Comparison of ENCODE assay signal across 8 cellular contexts in genomic region chr12:92139634-92140555, GRCh38. TPM values are rescaled to one million over a fixed set of nuclear protein-coding genes. Genes with fewer than 3 reads are reported as not detected.
DNase-seq lines count a peak whose midpoint lies in the region; ATAC-seq, FAIRE-seq and TF ChIP-seq lines count a peak whose summit lies in the region.

No MANE protein-coding gene starts in this region.

- FAIRE-seq in HepG2 (lab: Jason Lieb, UNC): no peak

- H3K4me1 ChIP-seq in cardiac muscle cell (ENCODE audit: low read depth) (peaks cover 40% of the 10 kb centered on the region), HepG2 (ENCODE audit: insufficient read depth, low read length) (peaks cover 82% of the 10 kb centered on the region), upper lobe of left lung (peaks cover 27 to 37% (median 29%) of the 10 kb centered on the region in 4 donors)

- no peak overlapping the region for H3K9ac ChIP-seq in HepG2 (ENCODE audit: insufficient read depth, low read depth, low read length)

- peaks cover 44% of the 10 kb centered on the region for H4K20me1 ChIP-seq in HepG2 (ENCODE audit: insufficient read depth, low read length)

- CTCF ChIA-PET in HepG2 (lab: Yijun Ruan, JAX; ENCODE audit: low intra/inter-chr PET ratio, low total read pairs): no interaction called here

- H3K4me2 ChIP-seq in HepG2 (ENCODE audit: low read depth, low read length): peak overlapping the region; percentile 79

- peaks cover 57% of the 10 kb centered on the region for H3K4me1 Mint-ChIP-seq in activated naive CD8-positive, alpha-beta T cell (ENCODE audit: low read depth)

- H3K27ac ChIP-seq in cardiac muscle cell (peak overlapping the region; percentile 99), HepG2 (ENCODE audit: extremely low read length, insufficient read depth, low read length) (no peak overlapping the region), upper lobe of left lung (peak overlapping the region; percentile 98 to 100 (median 99))

- H3K79me2 ChIP-seq in HepG2 (ENCODE audit: insufficient read depth, low read length): peaks cover 61% of the 10 kb centered on the region

- POLR2A ChIA-PET in HepG2 (lab: Yijun Ruan, JAX): no interaction called here

- 94% methylated on average over 4 of the region's 4 CpGs for WGBS in HepG2 (ENCODE audit: low lambda C conversion rate)
- 24 to 27% methylated on average over 4 of the region's 4 CpGs for WGBS in upper lobe of left lung, 2 donors

- ATAC-seq in left cardiac atrium (no peak), HepG2 (no peak), upper lobe of left lung (ENCODE audit: low FRiP score in 2 of 2) (no peak)

- no peak overlapping the region for H2AFZ ChIP-seq in HepG2 (ENCODE audit: low read length)

- no peaks in the 10 kb centered on the region for H3K27me3 Mint-ChIP-seq in activated naive CD8-positive, alpha-beta T cell

- TF ChIP-seq EP300 in HepG2 (IDR thresholded peaks at IDR 0.05; ENCODE audit: low read depth in 2 of 2, low read length in 2 of 2) (no peak), HepG2 (CRISPR knock-in tag; IDR thresholded peaks at IDR 0.05; ENCODE audit: borderline replicate concordance) (no peak), upper lobe of left lung (IDR thresholded peaks at IDR 0.05) (no peak)

- TF ChIP-seq RAD21 in HepG2 (CRISPR knock-in tag; IDR thresholded peaks at IDR 0.05): no peak

- TF ChIP-seq POLR2A in HepG2 (IDR thresholded peaks at IDR 0.05; ENCODE audit: insufficient read depth in 1 of 2, low read depth in 2 of 2, low read length in 2 of 2) (no peak), upper lobe of left lung (IDR thresholded peaks at IDR 0.05) (peak in 1 of 4 donors; percentile 30)

- intact Hi-C loops in left cardiac atrium (cut with DNase I): loop anchor here (5.0 to 10.0 kb wide), 5 partner anchors 138 to 755 kb away; no protein-coding TSS in a partner anchor
- intact Hi-C loops in HepG2 (cut with micrococcal nuclease; ENCODE audit: unreplicated experiment): loop anchor here (5.0 to 10.0 kb wide), 3 partner anchors 105 to 362 kb away; no protein-coding TSS in a partner anchor

- DNase-seq in cardiac muscle cell (ENCODE audit: low read depth in 1 of 2, low spot score in 1 of 2): no peak
- no peak for DNase-seq in left cardiac atrium
- no peak for DNase-seq in HepG2 (ENCODE audit: low spot score)
- DNase-seq in upper lobe of left lung: no peak
- no peak for DNase-seq in stimulated activated CD4-positive, alpha-beta T cell treated with anti-CD3 and anti-CD28 coated beads, Interleukin-2, amount 100 ng/mL, for 24 hours
- DNase-seq in SKM-1 (lab: John Stamatoyannopoulos, UW; ENCODE audit: unreplicated experiment): no peak
- DNase-seq in iPS-NIHi11 (ENCODE audit: low spot score): no peak

- H3K36me3 ChIP-seq in cardiac muscle cell (peaks cover 17% of the 10 kb centered on the region), HepG2 (replicated peaks in 1 of 2; ENCODE audit: control insufficient read depth in 1 of 2, insufficient read depth in 2 of 2, low read length in 2 of 2) (no peaks in the 10 kb centered on the region), upper lobe of left lung (peaks cover 0 to 31% (median 2%) of the 10 kb centered on the region in 4 donors)

- H3K9me3 ChIP-seq in cardiac muscle cell (ENCODE audit: low read depth): no peaks in the 10 kb centered on the region
- H3K9me3 ChIP-seq in HepG2 (ENCODE audit: low read length): no peaks in the 10 kb centered on the region
- no peaks in the 10 kb centered on the region for H3K9me3 ChIP-seq in upper lobe of left lung

- peak overlapping the region; percentile 93 for H3K4me3 Mint-ChIP-seq in activated naive CD8-positive, alpha-beta T cell

- H3K36me3 Mint-ChIP-seq in activated naive CD8-positive, alpha-beta T cell: peaks cover 32% of the 10 kb centered on the region

- in situ Hi-C loops in HepG2 (cut with HindIII; ENCODE audit: extremely low pct_ligation_motif_present, low pct_unique_long_range_greater_than_20kb): loop anchor here (10.0 kb wide), 1 partner anchor 325 kb away; no protein-coding TSS in a partner anchor

- TF ChIP-seq CTCF in cardiac muscle cell (IDR thresholded peaks at IDR 0.05; ENCODE audit: low read depth, low read length): no peak
- no peak for TF ChIP-seq CTCF in HepG2 (CRISPR knock-in tag; IDR thresholded peaks at IDR 0.05)
- TF ChIP-seq CTCF in upper lobe of left lung (IDR thresholded peaks at IDR 0.05): no peak

- no TSS peak for BruUV-seq in HepG2 (replicated peaks; lab: Mats Ljungman, UMichigan)

- peak overlapping the region; percentile 96 for H3K27ac Mint-ChIP-seq in activated naive CD8-positive, alpha-beta T cell

- peak overlapping the region; percentile 99 for H3K4me3 ChIP-seq in cardiac muscle cell
- peak overlapping the region in 1 of 3 experiments; percentile 18; a peak in 1 of 6 replicates for H3K4me3 ChIP-seq in HepG2 (replicated peaks in 1 of 3; ENCODE audit: insufficient read depth in 1 of 3, low read depth in 2 of 3, low read length in 3 of 3)
- peak overlapping the region; percentile 44 to 87 (median 78) for H3K4me3 ChIP-seq in upper lobe of left lung

- no peaks in the 10 kb centered on the region for H3K27me3 ChIP-seq in cardiac muscle cell
- no peaks in the 10 kb centered on the region; a peak in 1 of 5 replicates for H3K27me3 ChIP-seq in HepG2 (ENCODE audit: control insufficient read depth in 1 of 2, insufficient read depth in 2 of 2, low read length in 2 of 2)
- H3K27me3 ChIP-seq in upper lobe of left lung: no peaks in the 10 kb centered on the region

- no peaks in the 10 kb centered on the region for H3K9me3 Mint-ChIP-seq in activated naive CD8-positive, alpha-beta T cell (ENCODE audit: low read depth)

TF ChIP-seq in HepG2, 621 proteins besides CTCF, POLR2A, EP300 and RAD21:
- no peak for TF ChIP-seq TRIM24 (CRISPR knock-in tag; IDR thresholded peaks at IDR 0.05)
- TF ChIP-seq HNRNPL (IDR thresholded peaks at IDR 0.05; ENCODE audit: low read depth, low read length): no peak
- no peak for TF ChIP-seq SATB2 (CRISPR knock-in tag; IDR thresholded peaks at IDR 0.05)
- no peak for TF ChIP-seq ZBTB39 (CRISPR knock-in tag; IDR thresholded peaks at IDR 0.05)
- no peak for TF ChIP-seq TFDP1 (CRISPR knock-in tag; IDR thresholded peaks at IDR 0.05; ENCODE audit: borderline replicate concordance)

RNA-seq across cellular contexts. Expression of gene BTG1, which starts 5.8 kb away (rescaled TPM):
- total RNA-seq in cardiac muscle cell (46.4 and 61.2 TPM in 2 replicates), left cardiac atrium (100 to 1,000 TPM; 121 to 152 TPM), HepG2 (2016; rRNA removed; fragmentation: Illumina TruSeq; extraction: Trizol) (7.5 and 9.8 TPM in 2 replicates), upper lobe of left lung (100 to 1,000 TPM in 3 of 6 donors, 10 to 100 TPM in 3; 31.4 to 177 (median 87.0) TPM)
- polyA plus RNA-seq in cardiac muscle cell (219 and 277 TPM in 2 replicates), HepG2 (2011; rRNA removed) (16.7 and 20.2 TPM in 2 replicates)
- total RNA-seq in HepG2 (2016; cell fraction: cytosol; rRNA removed; fragmentation: Illumina TruSeq; extraction: Trizol; ENCODE audit: low read depth): 2.4 and 5.7 TPM in 2 replicates
- total RNA-seq in HepG2 (2016; cell fraction: insoluble cytoplasmic fraction; rRNA removed; fragmentation: Illumina TruSeq; extraction: Trizol): 5.9 and 8.9 TPM in 2 replicates
- total RNA-seq in HepG2 (2016; cell fraction: membrane; rRNA removed; fragmentation: Illumina TruSeq; extraction: Trizol): 8.8 and 11.0 TPM in 2 replicates
- total RNA-seq in HepG2 (2016; cell fraction: nucleus; rRNA removed; fragmentation: Illumina TruSeq; extraction: Trizol): 15.4 TPM in 2 replicates
- 12.2 and 14.4 TPM in 2 replicates for polyA plus RNA-seq in HepG2 (2011; cell fraction: cytosol; rRNA removed)
- 6.9 and 13.9 TPM in 2 replicates for polyA plus RNA-seq in HepG2 (2011; cell fraction: nucleus; rRNA removed)
- 22.3 and 32.9 TPM in 2 replicates for polyA plus RNA-seq in HepG2 (2012)
- polyA plus RNA-seq in HepG2 (2016; cell fraction: cytosol; fragmentation: Illumina TruSeq; extraction: Trizol; ENCODE audit: low read depth): 5.9 and 6.6 TPM in 2 replicates
- 13.5 and 13.8 TPM in 2 replicates for polyA plus RNA-seq in HepG2 (2016; cell fraction: insoluble cytoplasmic fraction; fragmentation: Illumina TruSeq; extraction: Trizol; ENCODE audit: low read depth)
- 14.3 TPM in 2 replicates for polyA plus RNA-seq in HepG2 (2016; cell fraction: membrane; fragmentation: Illumina TruSeq; extraction: Trizol; ENCODE audit: low read depth)
- polyA plus RNA-seq in HepG2 (2016; cell fraction: nucleus; fragmentation: Illumina TruSeq; extraction: Trizol; ENCODE audit: insufficient read depth, low read depth): 12.5 and 15.4 TPM in 2 replicates
- 33.4 and 51.6 TPM in 2 replicates for polyA minus RNA-seq in HepG2 (2011; rRNA and poly(A)+ RNA removed; ENCODE audit: low replicate concordance)
- 10.3 and 17.6 TPM in 2 replicates for polyA minus RNA-seq in HepG2 (2011; cell fraction: cytosol; rRNA and poly(A)+ RNA removed)
- polyA minus RNA-seq in HepG2 (2011; cell fraction: nucleus; rRNA and poly(A)+ RNA removed): 40.3 and 44.8 TPM in 2 replicates
